23 cellular contexts compared by ENCODE assay signal in genomic region chr12:14048949-14049545, GRCh38.
"Had no signal": no experiment of that assay in that cellular context is flagged by ENCODE, and none has a peak within 500 bp of the region (broad histone marks: within the 10 kb centered on the region; RNA-seq: fewer than 3 reads in every experiment).

No MANE protein-coding gene starts in this region.

- H3K27ac ChIP-seq: coronary artery, esophagus muscularis mucosa, foreskin keratinocyte, lower lobe of right lung, psoas muscle, sigmoid colon, suprapubic skin, transverse colon, upper lobe of right lung, uterus had no signal

- DNase-seq: dermis blood vessel endothelial cell; effector memory CD4-positive, alpha-beta T cell; foreskin keratinocyte; immature natural killer cell; islet precursor cell; kidney glomerular epithelial cell; left colon; left ventricle myocardium superior; lower lobe of right lung; naive thymus-derived CD4-positive, alpha-beta T cell; nephron progenitor cell; posterior cingulate gyrus; psoas muscle; sigmoid colon; stimulated activated CD4-positive, alpha-beta T cell treated with anti-CD3 and anti-CD28 coated beads, Interleukin-2, amount 100 ng/mL, for 24 hours; stimulated activated CD4-positive, alpha-beta T cell treated with anti-CD3 and anti-CD28 coated beads, Interleukin-4, amount 100 ng/mL, for 24 hours; stimulated activated naive CD8-positive, alpha-beta T cell treated with anti-CD3 and anti-CD28 coated beads, Interleukin-15, Interleukin-2, amounts not matched to agents 100 U/mL and 50 U/mL, for 24 hours; transverse colon; upper lobe of right lung; uterus had no signal

- H3K36me3 ChIP-seq: esophagus muscularis mucosa, lower lobe of right lung, sigmoid colon, suprapubic skin, transverse colon, upper lobe of right lung, uterus had no signal

- H3K4me1 ChIP-seq: esophagus muscularis mucosa, foreskin keratinocyte, lower lobe of right lung, psoas muscle, sigmoid colon, suprapubic skin, transverse colon, upper lobe of right lung, uterus had no signal

- H3K27me3 ChIP-seq: esophagus muscularis mucosa, foreskin keratinocyte, sigmoid colon, suprapubic skin, transverse colon, upper lobe of right lung, uterus had no signal

- H3K4me3 ChIP-seq: coronary artery, esophagus muscularis mucosa, lower lobe of right lung, psoas muscle, sigmoid colon, suprapubic skin, transverse colon, upper lobe of right lung, uterus had no signal
